In the genomic region with DNA sequence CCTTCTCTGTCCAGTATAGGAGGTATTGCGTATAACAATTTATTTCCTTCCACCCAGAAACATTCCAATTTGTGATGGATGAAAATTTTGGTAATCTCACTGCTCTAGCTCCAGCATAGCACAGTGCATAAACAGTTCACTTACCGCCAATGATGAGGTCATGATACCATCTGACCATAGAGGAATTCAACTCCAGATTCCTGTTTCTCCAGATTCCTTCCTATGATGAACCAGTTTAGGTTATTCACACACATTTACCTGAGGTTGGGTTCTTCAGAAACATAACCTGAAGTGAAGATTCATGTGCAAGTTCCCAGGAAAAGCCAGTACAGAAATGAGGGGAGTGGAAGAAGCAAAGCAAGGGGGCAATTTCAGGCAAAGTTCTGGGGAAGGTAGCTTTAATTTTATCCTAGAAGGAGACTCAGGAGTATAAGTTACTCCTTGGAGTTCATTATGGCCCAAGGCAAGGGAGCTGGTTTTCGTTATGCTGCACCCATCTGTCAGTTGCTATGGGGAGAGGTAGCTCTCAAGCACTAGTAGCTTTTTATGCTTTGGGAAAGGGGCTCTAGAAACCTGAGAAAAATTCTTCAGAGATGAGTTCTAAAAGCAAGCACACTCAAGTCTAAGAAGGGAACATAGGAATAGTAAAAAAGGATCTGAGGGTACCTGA, we compare ENCODE assay signal across 23 cellular contexts.
DNase-seq lines count a peak whose midpoint lies in the region; ATAC-seq and TF ChIP-seq lines count a peak whose summit lies in the region.
"Had no signal": no experiment of that assay in that cellular context is flagged by ENCODE, and none has a peak within 500 bp of the region (broad histone marks: within the 10 kb centered on the region; RNA-seq: fewer than 3 reads in every experiment).

No MANE protein-coding gene starts in this region.

- TF ChIP-seq RAD21 in Ishikawa (IDR thresholded peaks at IDR 0.05; ENCODE audit: low read depth): no peak

- ATAC-seq in central memory CD8-positive, alpha-beta T cell (replicated peaks; ENCODE audit: extremely low read depth, poor library complexity, severe bottlenecking): no peak
- ATAC-seq: activated CD8-positive, alpha-beta memory T cell treated with anti-CD3 and anti-CD28 coated beads, Interleukin-2, amount 10 ng/mL, durations not matched to agents 7 days and 5 days; GM23338; upper lobe of right lung had no signal

- CTCF ChIA-PET in Caco-2 (lab: Charles Lee): no interaction called here
- CTCF ChIA-PET in A673 (lab: Charles Lee): interaction anchor here (0.6 kb wide), 1 partner anchor 1006 kb away, joined by 5 read pairs; no protein-coding TSS in a partner anchor

- DNase-seq in Caco-2: peak in 1 of 2 experiments; percentile 55
- no peak for DNase-seq in central memory CD8-positive, alpha-beta T cell (ENCODE audit: low spot score in 2 of 2)
- no peak for DNase-seq in mesothelial cell of epicardium (ENCODE audit: low spot score in 2 of 2, unreplicated experiment in 2 of 2)
- no peak for DNase-seq in A673 (ENCODE audit: low spot score)
- DNase-seq in ascending aorta (ENCODE audit: low spot score in 2 of 2): no peak
- no peak for DNase-seq in Ammon's horn (ENCODE audit: low spot score)
- DNase-seq in NCI-H2081 (lab: John Stamatoyannopoulos, UW): no peak
- DNase-seq: ACHN; activated CD4-positive, alpha-beta T cell treated with anti-CD3 and anti-CD28 coated beads, Interleukin-2, amount 10 ng/mL, durations not matched to agents 7 days and 5 days; activated CD8-positive, alpha-beta memory T cell treated with anti-CD3 and anti-CD28 coated beads, Interleukin-2, amount 10 ng/mL, durations not matched to agents 7 days and 5 days; activated naive CD4-positive, alpha-beta T cell treated with anti-CD3 and anti-CD28 coated beads, Interleukin-2, amount 10 ng/mL, durations not matched to agents 7 days and 5 days; amygdala; C1 segment of cervical spinal cord; Karpas-422; mesendoderm; naive B cell; stimulated activated CD4-positive, alpha-beta T cell treated with anti-CD3 and anti-CD28 coated beads, Interleukin-2, amount 100 ng/mL, for 24 hours; upper lobe of right lung had no signal

- H3K27ac Mint-ChIP-seq in Caco-2 (ENCODE audit: unreplicated experiment) (peak overlapping the region; percentile 40), mesothelial cell of epicardium (peak overlapping the region; percentile 77)
- peak overlapping the region; percentile 8 for H3K27ac Mint-ChIP-seq in central memory CD8-positive, alpha-beta T cell (ENCODE audit: low read depth)
- H3K27ac Mint-ChIP-seq: activated CD4-positive, alpha-beta T cell treated with anti-CD3 and anti-CD28 coated beads, Interleukin-2, amount 10 ng/mL, durations not matched to agents 7 days and 5 days; activated CD8-positive, alpha-beta memory T cell treated with anti-CD3 and anti-CD28 coated beads, Interleukin-2, amount 10 ng/mL, durations not matched to agents 7 days and 5 days; activated naive CD4-positive, alpha-beta T cell treated with anti-CD3 and anti-CD28 coated beads, Interleukin-2, amount 10 ng/mL, durations not matched to agents 7 days and 5 days; activated T-helper 1 cell treated with anti-CD3 and anti-CD28 coated beads, Interleukin-12 subunit alpha, Interleukin-12 subunit beta, Interleukin-2, Interleukin-4 antibody, amounts not matched to agents 30 ng/mL and 10 ng/mL and 1 ng/mL, durations not matched to agents 14 hours and 24 hours and 36 hours; GM23338; T-helper 2 cell treated with Interferon-gamma antibody and Interleukin-4, amounts not matched to agents 5 μg/mL and 100 μg/mL, for 36 hours had no signal

- H3K4me3 Mint-ChIP-seq in Caco-2 (ENCODE audit: unreplicated experiment) (peak overlapping the region; percentile 0), mesothelial cell of epicardium (no peak overlapping the region)
- H3K4me3 Mint-ChIP-seq in central memory CD8-positive, alpha-beta T cell: no peak overlapping the region
- H3K4me3 Mint-ChIP-seq: activated CD4-positive, alpha-beta T cell treated with anti-CD3 and anti-CD28 coated beads, Interleukin-2, amount 10 ng/mL, durations not matched to agents 7 days and 5 days; activated CD8-positive, alpha-beta memory T cell treated with anti-CD3 and anti-CD28 coated beads, Interleukin-2, amount 10 ng/mL, durations not matched to agents 7 days and 5 days; activated naive CD4-positive, alpha-beta T cell treated with anti-CD3 and anti-CD28 coated beads, Interleukin-2, amount 10 ng/mL, durations not matched to agents 7 days and 5 days; activated T-helper 1 cell treated with anti-CD3 and anti-CD28 coated beads, Interleukin-12 subunit alpha, Interleukin-12 subunit beta, Interleukin-2, Interleukin-4 antibody, amounts not matched to agents 30 ng/mL and 10 ng/mL and 1 ng/mL, durations not matched to agents 14 hours and 24 hours and 36 hours; GM23338; naive B cell; T-helper 2 cell treated with Interferon-gamma antibody and Interleukin-4, amounts not matched to agents 5 μg/mL and 100 μg/mL, for 36 hours had no signal

- H3K27me3 Mint-ChIP-seq in Caco-2 (ENCODE audit: insufficient read depth, unreplicated experiment) (no peaks in the 10 kb centered on the region), mesothelial cell of epicardium (ENCODE audit: low read depth) (no peaks in the 10 kb centered on the region)
- H3K27me3 Mint-ChIP-seq in central memory CD8-positive, alpha-beta T cell: no peaks in the 10 kb centered on the region
- H3K27me3 Mint-ChIP-seq: activated CD4-positive, alpha-beta T cell treated with anti-CD3 and anti-CD28 coated beads, Interleukin-2, amount 10 ng/mL, durations not matched to agents 7 days and 5 days; activated CD8-positive, alpha-beta memory T cell treated with anti-CD3 and anti-CD28 coated beads, Interleukin-2, amount 10 ng/mL, durations not matched to agents 7 days and 5 days; activated naive CD4-positive, alpha-beta T cell treated with anti-CD3 and anti-CD28 coated beads, Interleukin-2, amount 10 ng/mL, durations not matched to agents 7 days and 5 days; naive B cell had no signal

- H3K36me3 ChIP-seq in Caco-2 (ENCODE audit: control insufficient read depth, insufficient read depth, low read length) (no peaks in the 10 kb centered on the region), A673 (ENCODE audit: insufficient read depth, low read length, poor library complexity, severe bottlenecking) (no peaks in the 10 kb centered on the region), ascending aorta (no peaks in the 10 kb centered on the region)
- H3K36me3 ChIP-seq: upper lobe of right lung had no signal

- no TSS peak for BruUV-seq in Caco-2 (replicated peaks; lab: Mats Ljungman, UMichigan)
- BruUV-seq in A673 (replicated peaks; lab: Mats Ljungman, UMichigan): no TSS peak

- TF ChIP-seq CTCF in Caco-2 (IDR thresholded peaks at IDR 0.05; ENCODE audit: insufficient read depth in 1 of 2, low read depth in 1 of 2, low read length in 1 of 2, severe bottlenecking in 1 of 2, unreplicated experiment in 1 of 2) (no peak), mesothelial cell of epicardium (IDR thresholded peaks at IDR 0.05; ENCODE audit: unreplicated experiment) (no peak), A673 (conservative IDR thresholded peaks at IDR 0.05; ENCODE audit: low read depth, low read length) (no peak), ascending aorta (IDR thresholded peaks at IDR 0.05) (no peak)

- peaks cover 7% of the 10 kb centered on the region for H3K4me1 Mint-ChIP-seq in Caco-2 (ENCODE audit: low read depth, unreplicated experiment)
- H3K4me1 Mint-ChIP-seq in central memory CD8-positive, alpha-beta T cell: no peaks in the 10 kb centered on the region
- peaks cover 17% of the 10 kb centered on the region for H3K4me1 Mint-ChIP-seq in mesothelial cell of epicardium

- POLR2A ChIA-PET in Caco-2 (lab: Charles Lee) (no interaction called here), A673 (lab: Charles Lee; ENCODE audit: low non-redundant PET) (no interaction called here)

- peaks cover 13% of the 10 kb centered on the region for H3K4me1 ChIP-seq in Caco-2
- peaks cover 16% of the 10 kb centered on the region for H3K4me1 ChIP-seq in A673 (ENCODE audit: insufficient read depth, low read length, poor library complexity, severe bottlenecking)
- H3K4me1 ChIP-seq in ascending aorta: no peaks in the 10 kb centered on the region
- H3K4me1 ChIP-seq: upper lobe of right lung had no signal

- H3K27ac ChIP-seq in A673 (ENCODE audit: low read depth, low read length, poor library complexity, severe bottlenecking) (no peak overlapping the region), ascending aorta (no peak overlapping the region)
- H3K27ac ChIP-seq: skin epidermis, upper lobe of right lung had no signal

- intact Hi-C loops in Caco-2 (cut with micrococcal nuclease; ENCODE audit: unreplicated experiment) (no loop called here), A673 (cut with micrococcal nuclease; ENCODE audit: unreplicated experiment) (no loop called here), ascending aorta (cut with DNase I) (no loop called here)

- H3K27me3 ChIP-seq in Caco-2 (replicated peaks; ENCODE audit: control insufficient read depth, insufficient read depth, low read length): no peaks in the 10 kb centered on the region
- no peaks in the 10 kb centered on the region for H3K27me3 ChIP-seq in A673 (replicated peaks; ENCODE audit: insufficient read depth, low read depth, low read length, poor library complexity)
- H3K27me3 ChIP-seq in ascending aorta: no peaks in the 10 kb centered on the region
- H3K27me3 ChIP-seq: upper lobe of right lung had no signal

- no peak for TF ChIP-seq EP300 in Ishikawa (IDR thresholded peaks at IDR 0.05; ENCODE audit: borderline replicate concordance)

- H3K9me3 Mint-ChIP-seq in Caco-2 (ENCODE audit: unreplicated experiment) (peaks cover 32% of the 10 kb centered on the region), mesothelial cell of epicardium (peaks cover 35% of the 10 kb centered on the region)
- no peaks in the 10 kb centered on the region for H3K9me3 Mint-ChIP-seq in central memory CD8-positive, alpha-beta T cell

- H3K4me3 ChIP-seq in Caco-2 (ENCODE audit: low read depth, low read length) (no peak overlapping the region), A673 (ENCODE audit: low read depth, low read length, poor library complexity, severe bottlenecking) (no peak overlapping the region), ascending aorta (no peak overlapping the region)
- H3K4me3 ChIP-seq: GM23338, skin epidermis, upper lobe of right lung had no signal

- H3K36me3 Mint-ChIP-seq in Caco-2 (ENCODE audit: insufficient read depth, unreplicated experiment) (no peaks in the 10 kb centered on the region), mesothelial cell of epicardium (peaks cover 15% of the 10 kb centered on the region)
- no peaks in the 10 kb centered on the region for H3K36me3 Mint-ChIP-seq in central memory CD8-positive, alpha-beta T cell (ENCODE audit: insufficient read depth)
- H3K36me3 Mint-ChIP-seq: activated naive CD4-positive, alpha-beta T cell treated with anti-CD3 and anti-CD28 coated beads, Interleukin-2, amount 10 ng/mL, durations not matched to agents 7 days and 5 days; naive B cell had no signal

- no peaks in the 10 kb centered on the region; the same call in 1 of the 2 replicates for H3K9me3 ChIP-seq in Caco-2
- no peaks in the 10 kb centered on the region for H3K9me3 ChIP-seq in A673 (ENCODE audit: low read depth, low read length, poor library complexity, severe bottlenecking)
- no peaks in the 10 kb centered on the region for H3K9me3 ChIP-seq in ascending aorta
- H3K9me3 ChIP-seq: upper lobe of right lung had no signal

Comparison
In these comparisons a context has a peak if more than half of its experiments do, and no peak if none do; other contexts are left out.
1. H3K27ac Mint-ChIP-seq: peak in every context shown above with its lines; median percentile 77 in mesothelial cell of epicardium; 40 in Caco-2; 8 in central memory CD8-positive, alpha-beta T cell.